In genomic region chr11:108508653-108509593, GRCh38 we compare ENCODE assay signal across 19 cellular contexts. TPM values are rescaled to one million over a fixed set of nuclear protein-coding genes. Genes with fewer than 3 reads are reported as not detected.
"Had no signal": no experiment of that assay in that cellular context is flagged by ENCODE, and none has a peak within 500 bp of the region (broad histone marks: within the 10 kb centered on the region; RNA-seq: fewer than 3 reads in every experiment).

No MANE protein-coding gene starts in this region.

- H3K27ac Mint-ChIP-seq: activated CD4-positive, alpha-beta T cell treated with anti-CD3 and anti-CD28 coated beads, Interleukin-2, amount 10 ng/mL, durations not matched to agents 24 days and 14 days; activated CD8-positive, alpha-beta T cell treated with anti-CD3 and anti-CD28 coated beads for 36 hours; activated naive CD4-positive, alpha-beta T cell treated with anti-CD3 and anti-CD28 coated beads, Interleukin-2, amount 10 ng/mL, durations not matched to agents 7 days and 5 days; activated T-cell treated with anti-CD3 and anti-CD28 coated beads, Interleukin-2, amount 50 U/mL, for 24 hours; naive B cell had no signal

- H3K4me3 ChIP-seq: esophagus muscularis mucosa, hepatocyte, lung, right atrium auricular region, tibial nerve had no signal

- ATAC-seq: activated CD8-positive, alpha-beta T cell treated with anti-CD3 and anti-CD28 coated beads for 36 hours; stimulated activated naive CD8-positive, alpha-beta T cell treated with anti-CD3 and anti-CD28 coated beads, Interleukin-15, Interleukin-2, amounts not matched to agents 100 U/mL and 50 U/mL, for 24 hours had no signal

- H3K79me2 ChIP-seq: hepatocyte had no signal

- H3K4me2 ChIP-seq: hepatocyte had no signal

- FAIRE-seq: islet of Langerhans had no signal

- H3K4me1 Mint-ChIP-seq: activated CD4-positive, alpha-beta T cell treated with anti-CD3 and anti-CD28 coated beads, Interleukin-2, amount 10 ng/mL, durations not matched to agents 24 days and 14 days; activated naive CD4-positive, alpha-beta T cell treated with anti-CD3 and anti-CD28 coated beads, Interleukin-2, amount 10 ng/mL, durations not matched to agents 7 days and 5 days; naive B cell; neural crest cell had no signal

- DNase-seq: activated CD4-positive, alpha-beta T cell treated with anti-CD3 and anti-CD28 coated beads, Interleukin-2, amount 10 ng/mL, durations not matched to agents 24 days and 14 days; activated CD8-positive, alpha-beta T cell treated with anti-CD3 and anti-CD28 coated beads for 36 hours; activated naive CD4-positive, alpha-beta T cell treated with anti-CD3 and anti-CD28 coated beads, Interleukin-2, amount 10 ng/mL, durations not matched to agents 7 days and 5 days; activated T-cell treated with anti-CD3 and anti-CD28 coated beads, Interleukin-2, amount 50 U/mL, for 24 hours; aorta; effector CD4-positive, alpha-beta T cell; midbrain; naive B cell; stimulated activated CD4-positive, alpha-beta T cell treated with anti-CD3 and anti-CD28 coated beads, Interleukin-2, amount 100 ng/mL, for 24 hours; stimulated activated naive CD8-positive, alpha-beta T cell treated with anti-CD3 and anti-CD28 coated beads, Interleukin-15, Interleukin-2, amounts not matched to agents 100 U/mL and 50 U/mL, for 24 hours; substantia nigra had no signal

- H3K27ac ChIP-seq: esophagus muscularis mucosa, hepatocyte, right atrium auricular region, tibial nerve had no signal

- H3K36me3 ChIP-seq: right atrium auricular region had no signal

- H3K27me3 Mint-ChIP-seq: activated CD4-positive, alpha-beta T cell treated with anti-CD3 and anti-CD28 coated beads, Interleukin-2, amount 10 ng/mL, durations not matched to agents 24 days and 14 days; activated CD8-positive, alpha-beta T cell treated with anti-CD3 and anti-CD28 coated beads for 36 hours; activated T-cell treated with anti-CD3 and anti-CD28 coated beads, Interleukin-2, amount 50 U/mL, for 24 hours had no signal

- H3K9me3 Mint-ChIP-seq: activated CD4-positive, alpha-beta T cell treated with anti-CD3 and anti-CD28 coated beads, Interleukin-2, amount 10 ng/mL, durations not matched to agents 24 days and 14 days; activated CD8-positive, alpha-beta T cell treated with anti-CD3 and anti-CD28 coated beads for 36 hours; activated naive CD4-positive, alpha-beta T cell treated with anti-CD3 and anti-CD28 coated beads, Interleukin-2, amount 10 ng/mL, durations not matched to agents 7 days and 5 days; activated T-cell treated with anti-CD3 and anti-CD28 coated beads, Interleukin-2, amount 50 U/mL, for 24 hours; naive B cell had no signal

- H2AFZ ChIP-seq: hepatocyte had no signal

- H3K36me3 Mint-ChIP-seq: activated naive CD4-positive, alpha-beta T cell treated with anti-CD3 and anti-CD28 coated beads, Interleukin-2, amount 10 ng/mL, durations not matched to agents 7 days and 5 days; naive B cell had no signal

- H3K27me3 ChIP-seq: esophagus muscularis mucosa, hepatocyte, right atrium auricular region, tibial nerve had no signal

- H3K4me1 ChIP-seq: esophagus muscularis mucosa, right atrium auricular region, tibial nerve had no signal

- H3K9me3 ChIP-seq: esophagus muscularis mucosa, right atrium auricular region, tibial nerve had no signal

- H3K4me3 Mint-ChIP-seq: activated CD4-positive, alpha-beta T cell treated with anti-CD3 and anti-CD28 coated beads, Interleukin-2, amount 10 ng/mL, durations not matched to agents 24 days and 14 days; activated CD8-positive, alpha-beta T cell treated with anti-CD3 and anti-CD28 coated beads for 36 hours; activated naive CD4-positive, alpha-beta T cell treated with anti-CD3 and anti-CD28 coated beads, Interleukin-2, amount 10 ng/mL, durations not matched to agents 7 days and 5 days; activated T-cell treated with anti-CD3 and anti-CD28 coated beads, Interleukin-2, amount 50 U/mL, for 24 hours; naive B cell; neural crest cell had no signal

RNA-seq across cellular contexts. Expression of gene C11orf65, which starts 41.6 kb away (rescaled TPM):
- total RNA-seq: glomerular endothelial cell had no signal
- polyA plus RNA-seq: aorta had no signal
